Comparison of ENCODE assay signal across 8 cellular contexts in genomic region chr11:2305140-2305861, GRCh38. TPM values are rescaled to one million over a fixed set of nuclear protein-coding genes. Genes with fewer than 3 reads are reported as not detected.
DNase-seq lines count a peak whose midpoint lies in the region; ATAC-seq, FAIRE-seq and TF ChIP-seq lines count a peak whose summit lies in the region.

No MANE protein-coding gene starts in this region.

- peak overlapping the region; percentile 86 for H3K27ac Mint-ChIP-seq in activated naive CD8-positive, alpha-beta T cell treated with anti-CD3 and anti-CD28 coated beads, Interleukin-2, amount 50 U/mL, for 24 hours

- H3K4me3 ChIP-seq in Jurkat, Clone E6-1 (ENCODE audit: low read length): no peak overlapping the region
- H3K4me3 ChIP-seq in heart left ventricle: peak overlapping the region in 6 of 12 donors; percentile 5 to 33 (median 20)

- TF ChIP-seq CTCF in D721Med (IDR thresholded peaks at IDR 0.05; ENCODE audit: insufficient read depth, missing control alignments) (peak; percentile 55), heart left ventricle (IDR thresholded peaks at IDR 0.05) (peak; percentile 85 to 97 (median 92))

- DNase-seq in D721Med (ENCODE audit: insufficient read length, low spot score) (no peak), SW480 (ENCODE audit: low spot score) (peak; percentile 48), heart left ventricle (peak; percentile 86 to 95 (median 87)), pulmonary artery endothelial cell (ENCODE audit: low read depth, low spot score) (peak; percentile 20), ureter (ENCODE audit: low spot score) (peak; percentile 92)
- DNase-seq in Jurkat, Clone E6-1 (ENCODE audit: low read depth, low spot score): peak; percentile 27
- DNase-seq in activated naive CD8-positive, alpha-beta T cell treated with anti-CD3 and anti-CD28 coated beads, Interleukin-2, amount 50 U/mL, for 24 hours: peak; percentile 94

- H3K36me3 ChIP-seq in heart left ventricle: no peaks in the 10 kb centered on the region

- peak overlapping the region; percentile 68 for H3K4me3 Mint-ChIP-seq in activated naive CD8-positive, alpha-beta T cell treated with anti-CD3 and anti-CD28 coated beads, Interleukin-2, amount 50 U/mL, for 24 hours

- no peaks in the 10 kb centered on the region for H3K27me3 Mint-ChIP-seq in activated naive CD8-positive, alpha-beta T cell treated with anti-CD3 and anti-CD28 coated beads, Interleukin-2, amount 50 U/mL, for 24 hours

- no peak for FAIRE-seq in D721Med (lab: Jason Lieb, UNC)

- H3K4me1 ChIP-seq in heart left ventricle: peaks cover 9 to 64% (median 32%) of the 10 kb centered on the region in 12 donors

- no peaks in the 10 kb centered on the region for H3K9me3 Mint-ChIP-seq in activated naive CD8-positive, alpha-beta T cell treated with anti-CD3 and anti-CD28 coated beads, Interleukin-2, amount 50 U/mL, for 24 hours

- H3K4me1 Mint-ChIP-seq in activated naive CD8-positive, alpha-beta T cell treated with anti-CD3 and anti-CD28 coated beads, Interleukin-2, amount 50 U/mL, for 24 hours: peaks cover 44% of the 10 kb centered on the region

- no peaks in the 10 kb centered on the region for H3K36me3 Mint-ChIP-seq in activated naive CD8-positive, alpha-beta T cell treated with anti-CD3 and anti-CD28 coated beads, Interleukin-2, amount 50 U/mL, for 24 hours (ENCODE audit: low read depth)

- no peak for TF ChIP-seq POLR2A in heart left ventricle (IDR thresholded peaks at IDR 0.05)

- 10 to 27% (median 19%) methylated on average over 4 to 10 of the region's 10 CpGs for WGBS in heart left ventricle, 4 donors

- no peaks in the 10 kb centered on the region for H3K9me3 ChIP-seq in heart left ventricle

- intact Hi-C loops in heart left ventricle (cut with DNase I): loop anchor here (1.0 to 10.0 kb wide), 15 partner anchors 70 to 590 kb away; partner anchors contain the start of genes TSSC4 (in 8 of the 10) and CD81 (in 1 of the 10)

- H3K27me3 ChIP-seq in heart left ventricle: no peaks in the 10 kb centered on the region

- peak overlapping the region in 11 of 12 donors; percentile 64 to 98 (median 88) for H3K27ac ChIP-seq in heart left ventricle

- peak; percentile 56 for ATAC-seq in activated naive CD8-positive, alpha-beta T cell treated with anti-CD3 and anti-CD28 coated beads, Interleukin-2, amount 50 U/mL, for 24 hours
- ATAC-seq in heart left ventricle: peak in 3 of 4 donors; percentile 17 to 51 (median 47)
- no peak for ATAC-seq in HG03097 (IDR thresholded peaks at IDR 0.05; ENCODE audit: low FRiP score, unreplicated experiment)

RNA-seq across cellular contexts. Expression of gene TSPAN32, which starts 3.5 kb away (rescaled TPM):
- 0.44 TPM for polyA plus RNA-seq in Jurkat, Clone E6-1 (2012; ENCODE audit: insufficient read depth, insufficient read length)
- total RNA-seq in heart left ventricle (10 to 100 TPM in 7 of 9 donors, 1 to 10 TPM in 2; 9.5 to 29.5 (median 19.2) TPM), pulmonary artery endothelial cell (not detected in 2 replicates), ureter (4.3 TPM)
- polyA plus RNA-seq in heart left ventricle: 10 to 100 TPM in 1 of 2 donors, 1 to 10 TPM in 1; 3.5 to 15.5 TPM

RNA-seq across cellular contexts. Expression of gene C11orf21, which starts 3.6 kb away (rescaled TPM):
- polyA plus RNA-seq in Jurkat, Clone E6-1 (2012; ENCODE audit: insufficient read depth, insufficient read length): 0.54 TPM
- 10 to 100 TPM in 8 of 9 donors, 1 to 10 TPM in 1; 4.8 to 41.2 (median 29.9) TPM for total RNA-seq in heart left ventricle
- polyA plus RNA-seq in heart left ventricle: 10 to 100 TPM in 1 of 2 donors, 1 to 10 TPM in 1; 5.1 to 34.6 TPM
- not detected in 2 replicates for total RNA-seq in pulmonary artery endothelial cell
- total RNA-seq in ureter: 2.3 TPM

RNA-seq across cellular contexts. Expression of gene ASCL2, which starts 34.9 kb away (rescaled TPM):
- 0.47 TPM for polyA plus RNA-seq in Jurkat, Clone E6-1 (2012; ENCODE audit: insufficient read depth, insufficient read length)
- total RNA-seq in heart left ventricle (1 to 10 TPM in 1 of 9 donors, under 1 TPM in 2, not detected in 6; 0.33 to 2.3 (median 0.54) TPM), pulmonary artery endothelial cell (not detected in 2 replicates), ureter (7.9 TPM)
- under 1 TPM in 1 of 2 donors, not detected in 1; 0.07 TPM for polyA plus RNA-seq in heart left ventricle
